1 cellular context compared by ENCODE assay signal in genomic region chr1:24102966-24103365, GRCh38.
TF ChIP-seq lines count a peak whose summit lies in the region.

No MANE protein-coding gene starts in this region.

TF ChIP-seq in SK-N-SH, 30 proteins besides CTCF, POLR2A, EP300 and RAD21 (continued from another document):
- TF ChIP-seq, protein P1, sequence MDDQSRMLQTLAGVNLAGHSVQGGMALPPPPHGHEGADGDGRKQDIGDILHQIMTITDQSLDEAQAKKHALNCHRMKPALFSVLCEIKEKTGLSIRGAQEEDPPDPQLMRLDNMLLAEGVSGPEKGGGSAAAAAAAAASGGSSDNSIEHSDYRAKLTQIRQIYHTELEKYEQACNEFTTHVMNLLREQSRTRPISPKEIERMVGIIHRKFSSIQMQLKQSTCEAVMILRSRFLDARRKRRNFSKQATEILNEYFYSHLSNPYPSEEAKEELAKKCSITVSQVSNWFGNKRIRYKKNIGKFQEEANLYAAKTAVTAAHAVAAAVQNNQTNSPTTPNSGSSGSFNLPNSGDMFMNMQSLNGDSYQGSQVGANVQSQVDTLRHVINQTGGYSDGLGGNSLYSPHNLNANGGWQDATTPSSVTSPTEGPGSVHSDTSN (IDR thresholded peaks at IDR 0.05), result no peak
- no peak for TF ChIP-seq JUND (IDR thresholded peaks at IDR 0.05)
TF ChIP-seq in SK-N-SH: peak in this region for 0.
